In genomic region chr12:112424126-112424525, GRCh38 we compare ENCODE assay signal across 28 cellular contexts. TPM values are rescaled to one million over a fixed set of nuclear protein-coding genes. Genes with fewer than 3 reads are reported as not detected.
DNase-seq lines count a peak whose midpoint lies in the region; ATAC-seq and TF ChIP-seq lines count a peak whose summit lies in the region.
"Had no signal": no experiment of that assay in that cellular context is flagged by ENCODE, and none has a peak within 500 bp of the region (broad histone marks: within the 10 kb centered on the region; RNA-seq: fewer than 3 reads in every experiment).

No MANE protein-coding gene starts in this region.

- POLR2A ChIA-PET in PC-3 (lab: Charles Lee; ENCODE audit: unreplicated experiment) = no interaction called here

- H3K27ac ChIP-seq in DND-41 (ENCODE audit: low read length) (no peak overlapping the region), PC-3 (ENCODE audit: low read length) (no peak overlapping the region)
- H3K27ac ChIP-seq: C4-2B, ovary, suprapubic skin had no signal

- H3K36me3 Mint-ChIP-seq in HFFc6 (ENCODE audit: low read depth) = peaks cover 12% of the 10 kb centered on the region; the same call in 1 of the 2 replicates
- H3K36me3 Mint-ChIP-seq: IgD-negative memory B cell had no signal

- TF ChIP-seq CTCF in DND-41 (IDR thresholded peaks at IDR 0.05; ENCODE audit: borderline replicate concordance, extremely low read depth, low read length, poor library complexity, severe bottlenecking) (no peak), HFFc6 (IDR thresholded peaks at IDR 0.05) (no peak), PC-3 (conservative IDR thresholded peaks at IDR 0.05; ENCODE audit: low read depth, low read length) (no peak)

- no peaks in the 10 kb centered on the region for H3K9me2 ChIP-seq in PC-3 (replicated peaks; ENCODE audit: low read length)

- H3K4me1 ChIP-seq in DND-41 (ENCODE audit: insufficient read depth, low read length) (peaks cover 31% of the 10 kb centered on the region), PC-3 (ENCODE audit: insufficient read depth, low read length) (peaks cover 15% of the 10 kb centered on the region)

- H2AFZ ChIP-seq in DND-41 (ENCODE audit: low read depth, low read length) = no peak overlapping the region
- no peak overlapping the region for H2AFZ ChIP-seq in PC-3 (ENCODE audit: low read length)

- peaks cover 34% of the 10 kb centered on the region for H3K4me1 Mint-ChIP-seq in HFFc6 (ENCODE audit: low read depth)

- no peaks in the 10 kb centered on the region for H3K9me3 Mint-ChIP-seq in HFFc6
- H3K9me3 Mint-ChIP-seq: activated naive CD4-positive, alpha-beta T cell treated with anti-CD3 and anti-CD28 coated beads, Interleukin-2, amount 50 U/mL, for 24 hours; central memory CD8-positive, alpha-beta T cell; IgD-negative memory B cell; nephron; stimulated activated naive B cell treated with anti-CD40 and anti-IgM and Interleukin-4, amounts not matched to agents 10 μg/mL and 1 μg/mL and 100 μg/mL, for 72 hours had no signal

- no peak for DNase-seq in DND-41
- DNase-seq in HFFc6 = no peak
- DNase-seq in dedifferentiated amniotic fluid mesenchymal stem cell (ENCODE audit: extremely low spot score) = peak; percentile 6
- peak; percentile 83 for DNase-seq in putamen (ENCODE audit: low spot score)
- DNase-seq in PC-3 = no peak
- no peak for DNase-seq in retina
- DNase-seq in pons (ENCODE audit: low spot score) = no peak
- DNase-seq in NCI-H128 (lab: John Stamatoyannopoulos, UW; ENCODE audit: unreplicated experiment) = no peak
- DNase-seq: activated CD4-positive, alpha-beta T cell treated with anti-CD3 and anti-CD28 coated beads, Interleukin-2, amount 50 U/mL, for 1 hour; islet precursor cell; NCI-H1105; NCI-H1930; NCI-H526; NK-92 treated with Interleukin-12 subunit alpha and Interleukin-12 subunit beta, amount 100 ng/mL, for 24 hours; ovary; right lobe of liver; Right ventricle myocardium superior; stimulated activated CD4-positive, alpha-beta T cell treated with anti-CD3 and anti-CD28 coated beads, Interleukin-4, amount 100 ng/mL, for 24 hours; stimulated activated naive B cell treated with anti-CD40 and anti-IgM and Interleukin-4, amounts not matched to agents 10 μg/mL and 1 μg/mL and 100 μg/mL, for 72 hours; T1000 had no signal

- H3K36me3 ChIP-seq in DND-41 (ENCODE audit: insufficient read depth, low read length) (peaks cover 10% of the 10 kb centered on the region), PC-3 (ENCODE audit: low read depth, low read length) (peaks cover 14% of the 10 kb centered on the region; the same call in 1 of the 2 replicates)
- H3K36me3 ChIP-seq: ovary, right lobe of liver, suprapubic skin, vagina had no signal

- intact Hi-C loops in PC-3 (cut with micrococcal nuclease) = no loop called here

- H4K20me1 ChIP-seq in DND-41 (ENCODE audit: insufficient read depth, low read length) (peaks cover 60% of the 10 kb centered on the region; the same call in 1 of the 2 replicates), PC-3 (ENCODE audit: low read length) (peaks cover 43% of the 10 kb centered on the region)

- CTCF ChIA-PET in PC-3 (lab: Charles Lee) = no interaction called here

- no peak overlapping the region for H3K9ac ChIP-seq in DND-41 (ENCODE audit: low read depth, low read length)
- no peak overlapping the region for H3K9ac ChIP-seq in PC-3 (ENCODE audit: low read length)

- H3K4me2 ChIP-seq in DND-41 (ENCODE audit: insufficient read depth, low read length) = peak overlapping the region; percentile 34; the same call in 1 of the 2 replicates
- no peak overlapping the region for H3K4me2 ChIP-seq in PC-3 (ENCODE audit: low read length)

- H3K4me3 Mint-ChIP-seq in HFFc6 = no peak overlapping the region
- H3K4me3 Mint-ChIP-seq: activated naive CD4-positive, alpha-beta T cell treated with anti-CD3 and anti-CD28 coated beads, Interleukin-2, amount 50 U/mL, for 24 hours; central memory CD8-positive, alpha-beta T cell; nephron; stimulated activated naive B cell treated with anti-CD40 and anti-IgM and Interleukin-4, amounts not matched to agents 10 μg/mL and 1 μg/mL and 100 μg/mL, for 72 hours had no signal

- ATAC-seq in DND-41 (ENCODE audit: insufficient read depth, low read depth) (no peak), PC-3 (no peak)
- ATAC-seq: right lobe of liver; stimulated activated naive B cell treated with anti-CD40 and anti-IgM and Interleukin-4, amounts not matched to agents 10 μg/mL and 1 μg/mL and 100 μg/mL, for 72 hours had no signal

- no TSS peak for BruUV-seq in PC-3 (replicated peaks; lab: Mats Ljungman, UMichigan)

- H3K27ac Mint-ChIP-seq in HFFc6 = peak overlapping the region; percentile 0; the same call in 1 of the 2 replicates
- H3K27ac Mint-ChIP-seq: activated naive CD4-positive, alpha-beta T cell treated with anti-CD3 and anti-CD28 coated beads, Interleukin-2, amount 50 U/mL, for 24 hours; stimulated activated naive B cell treated with anti-CD40 and anti-IgM and Interleukin-4, amounts not matched to agents 10 μg/mL and 1 μg/mL and 100 μg/mL, for 72 hours had no signal

- H3K79me2 ChIP-seq in DND-41 (ENCODE audit: insufficient read depth, low read length) (peaks cover 96% of the 10 kb centered on the region), PC-3 (ENCODE audit: low read length) (peaks cover 93% of the 10 kb centered on the region)

- H3K27me3 Mint-ChIP-seq in HFFc6 (ENCODE audit: insufficient read depth) = peaks cover 2% of the 10 kb centered on the region; the same call in 1 of the 2 replicates
- H3K27me3 Mint-ChIP-seq: activated naive CD4-positive, alpha-beta T cell treated with anti-CD3 and anti-CD28 coated beads, Interleukin-2, amount 50 U/mL, for 24 hours; central memory CD8-positive, alpha-beta T cell; IgD-negative memory B cell; stimulated activated naive B cell treated with anti-CD40 and anti-IgM and Interleukin-4, amounts not matched to agents 10 μg/mL and 1 μg/mL and 100 μg/mL, for 72 hours had no signal

- no peaks in the 10 kb centered on the region for H3F3A ChIP-seq in PC-3 (ENCODE audit: low read length, unreplicated experiment)

- H3K9me3 ChIP-seq in DND-41 (ENCODE audit: insufficient read depth, low read length, severe bottlenecking) (no peaks in the 10 kb centered on the region), PC-3 (ENCODE audit: low read length) (no peaks in the 10 kb centered on the region)
- H3K9me3 ChIP-seq: ovary, right lobe of liver, suprapubic skin, vagina had no signal

- H3K27me3 ChIP-seq in DND-41 (ENCODE audit: insufficient read depth, low read length, poor library complexity) (no peaks in the 10 kb centered on the region), PC-3 (ENCODE audit: low read length) (no peaks in the 10 kb centered on the region)
- H3K27me3 ChIP-seq: ovary, right lobe of liver, suprapubic skin, vagina had no signal

- H3K4me3 ChIP-seq in DND-41 (ENCODE audit: low read depth in 1 of 2, low read length in 2 of 2) (no peak overlapping the region), PC-3 (ENCODE audit: low read length) (no peak overlapping the region)
- H3K4me3 ChIP-seq: lung, ovary, right lobe of liver, suprapubic skin, vagina had no signal

RNA-seq across cellular contexts. Expression of gene PTPN11, which starts 5.4 kb away (rescaled TPM):
- 100 to 1,000 TPM; 132 to 160 (median 144) TPM for total RNA-seq in HFFc6 (2021; fragmentation: NEBNext Ultra II Directional; extraction: Animal tissue kit (Norgen Biotek cat#: 25700))
- 121 and 137 TPM in 2 replicates for total RNA-seq in PC-3 (2014; rRNA removed)

RNA-seq across cellular contexts. Expression of gene RPL6, which starts 14.7 kb away (rescaled TPM):
- 1,000 to 10,000 TPM; 1,282 to 1,468 (median 1,387) TPM for total RNA-seq in HFFc6 (2021; fragmentation: NEBNext Ultra II Directional; extraction: Animal tissue kit (Norgen Biotek cat#: 25700))
- total RNA-seq in PC-3 (2014; rRNA removed) = 1,342 and 1,509 TPM in 2 replicates

RNA-seq across cellular contexts. Expression of gene HECTD4, which starts 41.9 kb away (rescaled TPM):
- 10 to 100 TPM; 15.7 to 22.5 (median 18.5) TPM for total RNA-seq in HFFc6 (2021; fragmentation: NEBNext Ultra II Directional; extraction: Animal tissue kit (Norgen Biotek cat#: 25700))
- 24.6 and 31.2 TPM in 2 replicates for total RNA-seq in PC-3 (2014; rRNA removed)

Comparison
In these comparisons a context has a peak if more than half of its experiments do, and no peak if none do; other contexts are left out.
1. DNase-seq: peak in dedifferentiated amniotic fluid mesenchymal stem cell (single experiment) and putamen (single experiment); none in DND-41 (single experiment), HFFc6 (single experiment), PC-3 (single experiment), retina (single experiment), pons (single experiment) and NCI-H128 (single experiment).